ENCODE assay signal across 1 cellular context in genomic region chr9:133417541-133418461, GRCh38.
TF ChIP-seq lines count a peak whose summit lies in the region.

TSS of gene REXO4 (minus strand) at chr9:133418010. CDS start at chr9:133417844, 166 bp downstream.

TF ChIP-seq in HepG2, 621 proteins besides CTCF, POLR2A, EP300 and RAD21 (continued from another document and continues in another):
- peak; percentile 95 for TF ChIP-seq BORCS8-MEF2B (CRISPR knock-in tag; IDR thresholded peaks at IDR 0.05)
- peak; percentile 70; the same call in 1 of the 2 replicates for TF ChIP-seq ZNF850 (CRISPR knock-in tag; conservative IDR thresholded peaks at IDR 0.05)
- no peak for TF ChIP-seq DPF2 (CRISPR knock-in tag; IDR thresholded peaks at IDR 0.05; ENCODE audit: borderline replicate concordance, low read depth)
- TF ChIP-seq KLF6 (CRISPR knock-in tag; IDR thresholded peaks at IDR 0.05), result peak; percentile 55; the same call in 1 of the 2 replicates
- peak; percentile 44 for TF ChIP-seq ZNF292 (CRISPR knock-in tag; IDR thresholded peaks at IDR 0.05; ENCODE audit: borderline replicate concordance, low read depth)
- peak; percentile 97 for TF ChIP-seq NR1H2 (CRISPR knock-in tag; IDR thresholded peaks at IDR 0.05; ENCODE audit: borderline replicate concordance, low read depth)
- peak; percentile 67 for TF ChIP-seq RARA (CRISPR knock-in tag; IDR thresholded peaks at IDR 0.05)
- TF ChIP-seq MEIS2 (CRISPR knock-in tag; IDR thresholded peaks at IDR 0.05), result peak; percentile 60; the same call in 1 of the 2 replicates
- no peak for TF ChIP-seq SOX13 (IDR thresholded peaks at IDR 0.05)
- TF ChIP-seq SOX13 (CRISPR knock-in tag; conservative IDR thresholded peaks at IDR 0.05 in 1 of 2, IDR thresholded peaks at IDR 0.05 in 1 of 2), result peak in 1 of 2 experiments; percentile 63; a peak in 1 of 4 replicates
- peak; percentile 86; the same call in 1 of the 2 replicates for TF ChIP-seq ZNF761 (CRISPR knock-in tag; conservative IDR thresholded peaks at IDR 0.05)
- TF ChIP-seq, protein P1, sequence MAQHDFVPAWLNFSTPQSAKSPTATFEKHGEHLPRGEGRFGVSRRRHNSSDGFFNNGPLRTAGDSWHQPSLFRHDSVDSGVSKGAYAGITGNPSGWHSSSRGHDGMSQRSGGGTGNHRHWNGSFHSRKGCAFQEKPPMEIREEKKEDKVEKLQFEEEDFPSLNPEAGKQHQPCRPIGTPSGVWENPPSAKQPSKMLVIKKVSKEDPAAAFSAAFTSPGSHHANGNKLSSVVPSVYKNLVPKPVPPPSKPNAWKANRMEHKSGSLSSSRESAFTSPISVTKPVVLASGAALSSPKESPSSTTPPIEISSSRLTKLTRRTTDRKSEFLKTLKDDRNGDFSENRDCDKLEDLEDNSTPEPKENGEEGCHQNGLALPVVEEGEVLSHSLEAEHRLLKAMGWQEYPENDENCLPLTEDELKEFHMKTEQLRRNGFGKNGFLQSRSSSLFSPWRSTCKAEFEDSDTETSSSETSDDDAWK (CRISPR knock-in tag; IDR thresholded peaks at IDR 0.05), result no peak
- no peak for TF ChIP-seq IKZF1 (IDR thresholded peaks at IDR 0.05)
- TF ChIP-seq ZXDC (CRISPR knock-in tag; IDR thresholded peaks at IDR 0.05), result no peak
- no peak for TF ChIP-seq ZBTB8A (CRISPR knock-in tag; IDR thresholded peaks at IDR 0.05; ENCODE audit: borderline replicate concordance, low read depth)
- TF ChIP-seq MEIS1 (CRISPR knock-in tag; IDR thresholded peaks at IDR 0.05; ENCODE audit: borderline replicate concordance), result 0 out of 2 replicates have a peak, but pooled peaks have one; percentile 61
- no peak for TF ChIP-seq TCF7L2 (IDR thresholded peaks at IDR 0.05; ENCODE audit: low read depth, low read length)
- TF ChIP-seq NFATC3 (CRISPR knock-in tag; IDR thresholded peaks at IDR 0.05), result peak; percentile 41; the same call in 1 of the 2 replicates
- TF ChIP-seq ZNF773 (CRISPR knock-in tag; IDR thresholded peaks at IDR 0.05; ENCODE audit: borderline replicate concordance), result no peak
- peak; percentile 90 for TF ChIP-seq TBX2 (CRISPR knock-in tag; IDR thresholded peaks at IDR 0.05; ENCODE audit: borderline replicate concordance)
- TF ChIP-seq MATR3 (CRISPR knock-in tag; IDR thresholded peaks at IDR 0.05), result no peak
- no peak for TF ChIP-seq ZNF660 (CRISPR knock-in tag; IDR thresholded peaks at IDR 0.05; ENCODE audit: borderline replicate concordance, low read depth)
- TF ChIP-seq ZNF577 (CRISPR knock-in tag; IDR thresholded peaks at IDR 0.05; ENCODE audit: borderline replicate concordance, low read depth), result no peak
- peak; percentile 94 for TF ChIP-seq PHF21A (CRISPR knock-in tag; IDR thresholded peaks at IDR 0.05)
- no peak for TF ChIP-seq ZNF775 (CRISPR knock-in tag; IDR thresholded peaks at IDR 0.05; ENCODE audit: borderline replicate concordance)
- TF ChIP-seq GABPA (IDR thresholded peaks at IDR 0.05; ENCODE audit: low read depth, low read length), result peak; percentile 90
- peak; percentile 95 for TF ChIP-seq GABPA (CRISPR knock-in tag; IDR thresholded peaks at IDR 0.05; ENCODE audit: low read depth)
- peak; percentile 65 for TF ChIP-seq REPIN1 (CRISPR knock-in tag; IDR thresholded peaks at IDR 0.05; ENCODE audit: borderline replicate concordance, low read depth)
- no peak for TF ChIP-seq FOXA1 (IDR thresholded peaks at IDR 0.05)
- TF ChIP-seq FOXA1 (CRISPR knock-in tag; IDR thresholded peaks at IDR 0.05), result 0 out of 2 replicates have a peak, but pooled peaks have one; percentile 28
- peak; percentile 57 for TF ChIP-seq ZNF883 (CRISPR knock-in tag; IDR thresholded peaks at IDR 0.05; ENCODE audit: not compliant biosample characterization)
- peak; percentile 47; the same call in 1 of the 2 replicates for TF ChIP-seq KAT7 (CRISPR knock-in tag; IDR thresholded peaks at IDR 0.05; ENCODE audit: borderline replicate concordance)
- TF ChIP-seq ZNF670 (CRISPR knock-in tag; IDR thresholded peaks at IDR 0.05; ENCODE audit: borderline replicate concordance), result peak; percentile 98
- TF ChIP-seq, protein P2, sequence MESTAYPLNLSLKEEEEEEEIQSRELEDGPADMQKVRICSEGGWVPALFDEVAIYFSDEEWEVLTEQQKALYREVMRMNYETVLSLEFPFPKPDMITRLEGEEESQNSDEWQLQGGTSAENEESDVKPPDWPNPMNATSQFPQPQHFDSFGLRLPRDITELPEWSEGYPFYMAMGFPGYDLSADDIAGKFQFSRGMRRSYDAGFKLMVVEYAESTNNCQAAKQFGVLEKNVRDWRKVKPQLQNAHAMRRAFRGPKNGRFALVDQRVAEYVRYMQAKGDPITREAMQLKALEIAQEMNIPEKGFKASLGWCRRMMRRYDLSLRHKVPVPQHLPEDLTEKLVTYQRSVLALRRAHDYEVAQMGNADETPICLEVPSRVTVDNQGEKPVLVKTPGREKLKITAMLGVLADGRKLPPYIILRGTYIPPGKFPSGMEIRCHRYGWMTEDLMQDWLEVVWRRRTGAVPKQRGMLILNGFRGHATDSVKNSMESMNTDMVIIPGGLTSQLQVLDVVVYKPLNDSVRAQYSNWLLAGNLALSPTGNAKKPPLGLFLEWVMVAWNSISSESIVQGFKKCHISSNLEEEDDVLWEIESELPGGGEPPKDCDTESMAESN (CRISPR knock-in tag; conservative IDR thresholded peaks at IDR 0.05), result peak; percentile 78
- no peak for TF ChIP-seq ZNF879 (CRISPR knock-in tag; IDR thresholded peaks at IDR 0.05)
- no peak for TF ChIP-seq HOXA7 (CRISPR knock-in tag; IDR thresholded peaks at IDR 0.05)
- TF ChIP-seq, protein P3, sequence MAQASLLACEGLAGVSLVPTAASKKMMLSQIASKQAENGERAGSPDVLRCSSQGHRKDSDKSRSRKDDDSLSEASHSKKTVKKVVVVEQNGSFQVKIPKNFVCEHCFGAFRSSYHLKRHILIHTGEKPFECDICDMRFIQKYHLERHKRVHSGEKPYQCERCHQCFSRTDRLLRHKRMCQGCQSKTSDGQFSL (CRISPR knock-in tag; IDR thresholded peaks at IDR 0.05), result no peak
- TF ChIP-seq, protein P4, sequence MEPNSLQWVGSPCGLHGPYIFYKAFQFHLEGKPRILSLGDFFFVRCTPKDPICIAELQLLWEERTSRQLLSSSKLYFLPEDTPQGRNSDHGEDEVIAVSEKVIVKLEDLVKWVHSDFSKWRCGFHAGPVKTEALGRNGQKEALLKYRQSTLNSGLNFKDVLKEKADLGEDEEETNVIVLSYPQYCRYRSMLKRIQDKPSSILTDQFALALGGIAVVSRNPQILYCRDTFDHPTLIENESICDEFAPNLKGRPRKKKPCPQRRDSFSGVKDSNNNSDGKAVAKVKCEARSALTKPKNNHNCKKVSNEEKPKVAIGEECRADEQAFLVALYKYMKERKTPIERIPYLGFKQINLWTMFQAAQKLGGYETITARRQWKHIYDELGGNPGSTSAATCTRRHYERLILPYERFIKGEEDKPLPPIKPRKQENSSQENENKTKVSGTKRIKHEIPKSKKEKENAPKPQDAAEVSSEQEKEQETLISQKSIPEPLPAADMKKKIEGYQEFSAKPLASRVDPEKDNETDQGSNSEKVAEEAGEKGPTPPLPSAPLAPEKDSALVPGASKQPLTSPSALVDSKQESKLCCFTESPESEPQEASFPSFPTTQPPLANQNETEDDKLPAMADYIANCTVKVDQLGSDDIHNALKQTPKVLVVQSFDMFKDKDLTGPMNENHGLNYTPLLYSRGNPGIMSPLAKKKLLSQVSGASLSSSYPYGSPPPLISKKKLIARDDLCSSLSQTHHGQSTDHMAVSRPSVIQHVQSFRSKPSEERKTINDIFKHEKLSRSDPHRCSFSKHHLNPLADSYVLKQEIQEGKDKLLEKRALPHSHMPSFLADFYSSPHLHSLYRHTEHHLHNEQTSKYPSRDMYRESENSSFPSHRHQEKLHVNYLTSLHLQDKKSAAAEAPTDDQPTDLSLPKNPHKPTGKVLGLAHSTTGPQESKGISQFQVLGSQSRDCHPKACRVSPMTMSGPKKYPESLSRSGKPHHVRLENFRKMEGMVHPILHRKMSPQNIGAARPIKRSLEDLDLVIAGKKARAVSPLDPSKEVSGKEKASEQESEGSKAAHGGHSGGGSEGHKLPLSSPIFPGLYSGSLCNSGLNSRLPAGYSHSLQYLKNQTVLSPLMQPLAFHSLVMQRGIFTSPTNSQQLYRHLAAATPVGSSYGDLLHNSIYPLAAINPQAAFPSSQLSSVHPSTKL (CRISPR knock-in tag; IDR thresholded peaks at IDR 0.05), result peak; percentile 71
- no peak for TF ChIP-seq SUZ12 (IDR thresholded peaks at IDR 0.05; ENCODE audit: low read depth, low read length)
- peak; percentile 86 for TF ChIP-seq HNRNPK (IDR thresholded peaks at IDR 0.05; ENCODE audit: low read depth, low read length, poor library complexity, severe bottlenecking)
- TF ChIP-seq ZNF260 (CRISPR knock-in tag; IDR thresholded peaks at IDR 0.05; ENCODE audit: borderline replicate concordance, low read depth), result 0 out of 2 replicates have a peak, but pooled peaks have one; percentile 76
- TF ChIP-seq ZNF431 (CRISPR knock-in tag; IDR thresholded peaks at IDR 0.05; ENCODE audit: borderline replicate concordance, low read depth), result no peak
- TF ChIP-seq, protein P5, sequence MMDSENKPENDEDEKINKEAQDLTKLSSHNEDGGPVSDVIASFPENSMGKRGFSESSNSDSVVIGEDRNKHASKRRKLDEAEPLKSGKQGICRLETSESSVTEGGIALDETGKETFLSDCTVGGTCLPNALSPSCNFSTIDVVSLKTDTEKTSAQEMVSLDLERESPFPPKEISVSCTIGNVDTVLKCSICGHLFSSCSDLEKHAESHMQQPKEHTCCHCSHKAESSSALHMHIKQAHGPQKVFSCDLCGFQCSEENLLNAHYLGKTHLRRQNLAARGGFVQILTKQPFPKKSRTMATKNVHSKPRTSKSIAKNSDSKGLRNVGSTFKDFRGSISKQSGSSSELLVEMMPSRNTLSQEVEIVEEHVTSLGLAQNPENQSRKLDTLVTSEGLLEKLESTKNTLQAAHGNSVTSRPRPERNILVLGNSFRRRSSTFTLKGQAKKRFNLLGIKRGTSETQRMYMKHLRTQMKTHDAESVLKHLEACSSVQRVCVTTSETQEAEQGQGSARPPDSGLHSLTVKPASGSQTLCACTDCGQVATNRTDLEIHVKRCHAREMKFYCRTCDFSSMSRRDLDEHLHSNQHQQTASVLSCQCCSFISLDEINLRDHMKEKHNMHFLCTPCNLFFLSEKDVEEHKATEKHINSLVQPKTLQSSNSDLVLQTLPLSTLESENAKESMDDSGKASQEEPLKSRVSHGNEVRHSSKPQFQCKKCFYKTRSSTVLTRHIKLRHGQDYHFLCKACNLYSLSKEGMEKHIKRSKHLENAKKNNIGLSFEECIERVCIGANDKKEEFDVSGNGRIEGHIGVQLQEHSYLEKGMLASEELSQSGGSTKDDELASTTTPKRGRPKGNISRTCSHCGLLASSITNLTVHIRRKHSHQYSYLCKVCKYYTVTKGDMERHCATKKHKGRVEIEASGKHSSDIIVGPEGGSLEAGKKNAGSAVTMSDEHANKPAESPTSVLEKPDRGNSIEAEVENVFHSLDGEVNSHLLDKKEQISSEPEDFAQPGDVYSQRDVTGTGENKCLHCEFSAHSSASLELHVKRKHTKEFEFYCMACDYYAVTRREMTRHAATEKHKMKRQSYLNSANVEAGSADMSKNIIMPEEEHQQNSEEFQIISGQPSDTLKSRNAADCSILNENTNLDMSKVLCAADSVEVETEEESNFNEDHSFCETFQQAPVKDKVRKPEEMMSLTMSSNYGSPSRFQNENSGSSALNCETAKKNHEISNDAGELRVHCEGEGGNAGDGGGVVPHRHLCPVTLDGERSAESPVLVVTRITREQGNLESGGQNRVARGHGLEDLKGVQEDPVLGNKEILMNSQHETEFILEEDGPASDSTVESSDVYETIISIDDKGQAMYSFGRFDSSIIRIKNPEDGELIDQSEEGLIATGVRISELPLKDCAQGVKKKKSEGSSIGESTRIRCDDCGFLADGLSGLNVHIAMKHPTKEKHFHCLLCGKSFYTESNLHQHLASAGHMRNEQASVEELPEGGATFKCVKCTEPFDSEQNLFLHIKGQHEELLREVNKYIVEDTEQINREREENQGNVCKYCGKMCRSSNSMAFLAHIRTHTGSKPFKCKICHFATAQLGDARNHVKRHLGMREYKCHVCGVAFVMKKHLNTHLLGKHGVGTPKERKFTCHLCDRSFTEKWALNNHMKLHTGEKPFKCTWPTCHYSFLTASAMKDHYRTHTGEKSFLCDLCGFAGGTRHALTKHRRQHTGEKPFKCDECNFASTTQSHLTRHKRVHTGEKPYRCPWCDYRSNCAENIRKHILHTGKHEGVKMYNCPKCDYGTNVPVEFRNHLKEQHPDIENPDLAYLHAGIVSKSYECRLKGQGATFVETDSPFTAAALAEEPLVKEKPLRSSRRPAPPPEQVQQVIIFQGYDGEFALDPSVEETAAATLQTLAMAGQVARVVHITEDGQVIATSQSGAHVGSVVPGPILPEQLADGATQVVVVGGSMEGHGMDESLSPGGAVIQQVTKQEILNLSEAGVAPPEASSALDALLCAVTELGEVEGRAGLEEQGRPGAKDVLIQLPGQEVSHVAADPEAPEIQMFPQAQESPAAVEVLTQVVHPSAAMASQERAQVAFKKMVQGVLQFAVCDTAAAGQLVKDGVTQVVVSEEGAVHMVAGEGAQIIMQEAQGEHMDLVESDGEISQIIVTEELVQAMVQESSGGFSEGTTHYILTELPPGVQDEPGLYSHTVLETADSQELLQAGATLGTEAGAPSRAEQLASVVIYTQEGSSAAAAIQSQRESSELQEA (CRISPR knock-in tag; IDR thresholded peaks at IDR 0.05; ENCODE audit: not compliant biosample characterization), result peak; percentile 56
- peak; percentile 97 for TF ChIP-seq ZGPAT (CRISPR knock-in tag; IDR thresholded peaks at IDR 0.05)
